ENCODE assay signal across 24 cellular contexts in genomic region chr18:61082976-61083630, GRCh38.
"Had no signal": no experiment of that assay in that cellular context is flagged by ENCODE, and none has a peak within 500 bp of the region (broad histone marks: within the 10 kb centered on the region; RNA-seq: fewer than 3 reads in every experiment).

No MANE protein-coding gene starts in this region.

- H3K9me3 ChIP-seq: colonic mucosa, esophagus muscularis mucosa, esophagus squamous epithelium, gastrocnemius medialis, gastroesophageal sphincter, heart left ventricle, heart right ventricle had no signal

- H3K27ac ChIP-seq: colonic mucosa, coronary artery, dorsolateral prefrontal cortex, epithelial cell of prostate, esophagus muscularis mucosa, esophagus squamous epithelium, foreskin keratinocyte, gastrocnemius medialis, gastroesophageal sphincter, heart left ventricle, heart right ventricle had no signal

- H3K4me3 ChIP-seq: colonic mucosa, coronary artery, dorsolateral prefrontal cortex, esophagus muscularis mucosa, esophagus squamous epithelium, gastrocnemius medialis, gastroesophageal sphincter, heart left ventricle, heart right ventricle had no signal

- H3K4me3 Mint-ChIP-seq: dendritic cell treated with granulocyte-macrophage colony-stimulating factor and Interleukin-4, amounts not matched to agents 40 ng/mL and 50 ng/mL, for 4 days; effector memory CD8-positive, alpha-beta T cell; endodermal cell had no signal

- H3K4me1 ChIP-seq: colonic mucosa, esophagus muscularis mucosa, esophagus squamous epithelium, foreskin keratinocyte, gastrocnemius medialis, gastroesophageal sphincter, heart left ventricle, heart right ventricle had no signal

- H3K27me3 ChIP-seq: colonic mucosa, dorsolateral prefrontal cortex, esophagus muscularis mucosa, esophagus squamous epithelium, foreskin keratinocyte, gastrocnemius medialis, gastroesophageal sphincter, heart left ventricle, heart right ventricle had no signal

- H3K27me3 Mint-ChIP-seq: dendritic cell treated with granulocyte-macrophage colony-stimulating factor and Interleukin-4, amounts not matched to agents 40 ng/mL and 50 ng/mL, for 4 days; effector memory CD8-positive, alpha-beta T cell had no signal

- H3K27ac Mint-ChIP-seq: dendritic cell treated with granulocyte-macrophage colony-stimulating factor and Interleukin-4, amounts not matched to agents 40 ng/mL and 50 ng/mL, for 4 days; effector memory CD8-positive, alpha-beta T cell; endodermal cell had no signal

- H3K36me3 ChIP-seq: colonic mucosa, esophagus muscularis mucosa, esophagus squamous epithelium, gastrocnemius medialis, gastroesophageal sphincter, heart left ventricle, heart right ventricle had no signal

- ATAC-seq: effector memory CD8-positive, alpha-beta T cell; esophagus mucosa; foreskin keratinocyte; gastrocnemius medialis; gastroesophageal sphincter; heart left ventricle; heart right ventricle had no signal

- DNase-seq: colonic mucosa; cortex of kidney; dermis blood vessel endothelial cell; dorsolateral prefrontal cortex; effector CD4-positive, alpha-beta T cell; effector CD8-positive, alpha-beta T cell; effector memory CD4-positive, alpha-beta T cell; effector memory CD8-positive, alpha-beta T cell; endodermal cell; erythroblast; esophagus squamous epithelium; foreskin fibroblast; foreskin keratinocyte; foreskin melanocyte; gastrocnemius medialis; head of caudate nucleus; heart left ventricle; heart right ventricle had no signal

- H3K9me3 Mint-ChIP-seq: dendritic cell treated with granulocyte-macrophage colony-stimulating factor and Interleukin-4, amounts not matched to agents 40 ng/mL and 50 ng/mL, for 4 days; endodermal cell had no signal
